ENCODE assay signal across 7 cellular contexts in genomic region chr17:30823425-30823824, GRCh38. TPM values are rescaled to one million over a fixed set of nuclear protein-coding genes. Genes with fewer than 3 reads are reported as not detected.
DNase-seq lines count a peak whose midpoint lies in the region; ATAC-seq and TF ChIP-seq lines count a peak whose summit lies in the region.

No MANE protein-coding gene starts in this region.

- H3K9me2 ChIP-seq in hepatocyte (replicated peaks; ENCODE audit: insufficient read depth), result no peaks in the 10 kb centered on the region

- H3K4me3 Mint-ChIP-seq in HFFc6 (peak overlapping the region; percentile 94), WTC11 (peak overlapping the region; percentile 93)
- peak overlapping the region; percentile 96 for H3K4me3 Mint-ChIP-seq in stimulated activated memory B cell treated with anti-CD40 and anti-IgM and Interleukin-4, amounts not matched to agents 10 μg/mL and 1 μg/mL and 100 μg/mL, for 72 hours

- peaks cover 11% of the 10 kb centered on the region for H3K4me1 ChIP-seq in hepatocyte (ENCODE audit: insufficient read depth)

- no peaks in the 10 kb centered on the region for H3K9me3 Mint-ChIP-seq in HFFc6
- H3K9me3 Mint-ChIP-seq in WTC11, result no peaks in the 10 kb centered on the region
- H3K9me3 Mint-ChIP-seq in stimulated activated memory B cell treated with anti-CD40 and anti-IgM and Interleukin-4, amounts not matched to agents 10 μg/mL and 1 μg/mL and 100 μg/mL, for 72 hours, result no peaks in the 10 kb centered on the region

- TF ChIP-seq CTCF in HFFc6 (IDR thresholded peaks at IDR 0.05) (no peak), WTC11 (IDR thresholded peaks at IDR 0.05) (no peak), hepatocyte (IDR thresholded peaks at IDR 0.05; ENCODE audit: poor library complexity) (no peak)

- DNase-seq in HFFc6 (no peak), WTC11 (ENCODE audit: low spot score) (no peak), hepatocyte (ENCODE audit: low spot score) (no peak)

- POLR2A ChIA-PET in WTC11 (lab: Charles Lee), result interaction anchor here (1.2 kb wide), 1 partner anchor 26 kb away, joined by 4 read pairs; no protein-coding TSS in a partner anchor

- no peaks in the 10 kb centered on the region for H4K20me1 ChIP-seq in hepatocyte (ENCODE audit: insufficient read depth, poor library complexity, severe bottlenecking)

- peak overlapping the region; percentile 72; the same call in 1 of the 2 replicates for H3K27ac Mint-ChIP-seq in HFFc6
- peak overlapping the region; percentile 97 for H3K27ac Mint-ChIP-seq in WTC11
- peak overlapping the region; percentile 80 for H3K27ac Mint-ChIP-seq in stimulated activated memory B cell treated with anti-CD40 and anti-IgM and Interleukin-4, amounts not matched to agents 10 μg/mL and 1 μg/mL and 100 μg/mL, for 72 hours

- peak overlapping the region; percentile 87 for H3K27ac ChIP-seq in hepatocyte

- H2AFZ ChIP-seq in hepatocyte, result peak overlapping the region; percentile 83

- 73% methylated on average over 7 of the region's 7 CpGs for WGBS in hepatocyte (ENCODE audit: low lambda C conversion rate, missing lambda C conversion rate)

- peaks cover 53% of the 10 kb centered on the region for H3K79me2 ChIP-seq in hepatocyte

- CTCF ChIA-PET in WTC11 (lab: Charles Lee), result interaction anchor here (2.4 kb wide), 1 partner anchor 346 kb away, joined by 9 read pairs; the partner anchor contains the start of gene GOSR1

- no peaks in the 10 kb centered on the region for H3K9me3 ChIP-seq in hepatocyte (ENCODE audit: low read depth)

- ATAC-seq in WTC11 (no peak), HG03571 (IDR thresholded peaks at IDR 0.05; ENCODE audit: unreplicated experiment) (no peak), GM19035 (IDR thresholded peaks at IDR 0.05; ENCODE audit: unreplicated experiment) (no peak), HG03521 (IDR thresholded peaks at IDR 0.05; ENCODE audit: unreplicated experiment) (no peak)
- no peak for ATAC-seq in stimulated activated memory B cell treated with anti-CD40 and anti-IgM and Interleukin-4, amounts not matched to agents 10 μg/mL and 1 μg/mL and 100 μg/mL, for 72 hours

- no peaks in the 10 kb centered on the region for H3K36me3 Mint-ChIP-seq in HFFc6 (ENCODE audit: low read depth)
- peaks cover 8% of the 10 kb centered on the region for H3K36me3 Mint-ChIP-seq in WTC11
- peaks cover 8% of the 10 kb centered on the region for H3K36me3 Mint-ChIP-seq in stimulated activated memory B cell treated with anti-CD40 and anti-IgM and Interleukin-4, amounts not matched to agents 10 μg/mL and 1 μg/mL and 100 μg/mL, for 72 hours

- peak overlapping the region; percentile 66 for H3K4me3 ChIP-seq in hepatocyte

- H3K27me3 Mint-ChIP-seq in HFFc6 (ENCODE audit: insufficient read depth) (no peaks in the 10 kb centered on the region; the same call in 1 of the 2 replicates), WTC11 (ENCODE audit: low read depth) (peaks cover 6% of the 10 kb centered on the region)
- H3K27me3 Mint-ChIP-seq in stimulated activated memory B cell treated with anti-CD40 and anti-IgM and Interleukin-4, amounts not matched to agents 10 μg/mL and 1 μg/mL and 100 μg/mL, for 72 hours, result no peaks in the 10 kb centered on the region

- H3K4me1 Mint-ChIP-seq in HFFc6 (ENCODE audit: low read depth), result peaks cover 33% of the 10 kb centered on the region
- H3K4me1 Mint-ChIP-seq in WTC11, result peaks cover 28% of the 10 kb centered on the region
- peaks cover 58% of the 10 kb centered on the region for H3K4me1 Mint-ChIP-seq in stimulated activated memory B cell treated with anti-CD40 and anti-IgM and Interleukin-4, amounts not matched to agents 10 μg/mL and 1 μg/mL and 100 μg/mL, for 72 hours

- no peaks in the 10 kb centered on the region for H3K27me3 ChIP-seq in hepatocyte

- H3K36me3 ChIP-seq in hepatocyte (replicated peaks; ENCODE audit: insufficient read depth, low read depth), result no peaks in the 10 kb centered on the region

- H3K4me2 ChIP-seq in hepatocyte, result peak overlapping the region; percentile 86

TF ChIP-seq in WTC11, 78 proteins besides CTCF, POLR2A, EP300 and RAD21:
- TF ChIP-seq HMGA2 (CRISPR knock-in tag; IDR thresholded peaks at IDR 0.05), result no peak
- no peak for TF ChIP-seq NR3C1 (CRISPR knock-in tag; conservative IDR thresholded peaks at IDR 0.05; ENCODE audit: low read depth)
- TF ChIP-seq ZNF232 (CRISPR knock-in tag; IDR thresholded peaks at IDR 0.05), result no peak
- no peak for TF ChIP-seq RELA (CRISPR knock-in tag; IDR thresholded peaks at IDR 0.05; ENCODE audit: borderline replicate concordance)
- TF ChIP-seq, protein P1, sequence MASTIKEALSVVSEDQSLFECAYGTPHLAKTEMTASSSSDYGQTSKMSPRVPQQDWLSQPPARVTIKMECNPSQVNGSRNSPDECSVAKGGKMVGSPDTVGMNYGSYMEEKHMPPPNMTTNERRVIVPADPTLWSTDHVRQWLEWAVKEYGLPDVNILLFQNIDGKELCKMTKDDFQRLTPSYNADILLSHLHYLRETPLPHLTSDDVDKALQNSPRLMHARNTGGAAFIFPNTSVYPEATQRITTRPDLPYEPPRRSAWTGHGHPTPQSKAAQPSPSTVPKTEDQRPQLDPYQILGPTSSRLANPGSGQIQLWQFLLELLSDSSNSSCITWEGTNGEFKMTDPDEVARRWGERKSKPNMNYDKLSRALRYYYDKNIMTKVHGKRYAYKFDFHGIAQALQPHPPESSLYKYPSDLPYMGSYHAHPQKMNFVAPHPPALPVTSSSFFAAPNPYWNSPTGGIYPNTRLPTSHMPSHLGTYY (CRISPR knock-in tag; IDR thresholded peaks at IDR 0.05), result no peak
- no peak for TF ChIP-seq TP53 (CRISPR knock-in tag; IDR thresholded peaks at IDR 0.05)
- TF ChIP-seq, protein P2, sequence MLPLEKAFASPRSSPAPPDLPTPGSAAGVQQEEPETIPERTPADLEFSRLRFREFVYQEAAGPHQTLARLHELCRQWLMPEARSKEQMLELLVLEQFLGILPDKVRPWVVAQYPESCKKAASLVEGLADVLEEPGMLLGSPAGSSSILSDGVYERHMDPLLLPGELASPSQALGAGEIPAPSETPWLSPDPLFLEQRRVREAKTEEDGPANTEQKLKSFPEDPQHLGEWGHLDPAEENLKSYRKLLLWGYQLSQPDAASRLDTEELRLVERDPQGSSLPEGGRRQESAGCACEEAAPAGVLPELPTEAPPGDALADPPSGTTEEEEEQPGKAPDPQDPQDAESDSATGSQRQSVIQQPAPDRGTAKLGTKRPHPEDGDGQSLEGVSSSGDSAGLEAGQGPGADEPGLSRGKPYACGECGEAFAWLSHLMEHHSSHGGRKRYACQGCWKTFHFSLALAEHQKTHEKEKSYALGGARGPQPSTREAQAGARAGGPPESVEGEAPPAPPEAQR (CRISPR knock-in tag; IDR thresholded peaks at IDR 0.05), result no peak
- TF ChIP-seq ZNF263 (CRISPR knock-in tag; IDR thresholded peaks at IDR 0.05; ENCODE audit: low read depth), result no peak
TF ChIP-seq in WTC11: peak in this region for 0.

RNA-seq across cellular contexts. Expression of gene CRLF3, which starts 1.1 kb away (rescaled TPM):
- total RNA-seq in HFFc6 (2021; fragmentation: NEBNext Ultra II Directional; extraction: Animal tissue kit (Norgen Biotek cat#: 25700)), result 10 to 100 TPM; 11.6 to 13.4 (median 12.1) TPM
- 17.9 to 21.7 TPM (median 20.6 TPM) in 3 replicates for total RNA-seq in WTC11 (2021)
- total RNA-seq in hepatocyte, result 8.7 and 9.7 TPM in 2 replicates
- polyA plus RNA-seq in hepatocyte, result 6.6 and 8.4 TPM in 2 replicates

RNA-seq across cellular contexts. Expression of gene ATAD5, which starts 8.3 kb away (rescaled TPM):
- total RNA-seq in HFFc6 (2021; fragmentation: NEBNext Ultra II Directional; extraction: Animal tissue kit (Norgen Biotek cat#: 25700)), result 1 to 10 TPM; 2.2 to 4.7 (median 4.0) TPM
- total RNA-seq in WTC11 (2021), result 24.7 to 26.0 TPM (median 25.0 TPM) in 3 replicates
- total RNA-seq in hepatocyte, result 2.0 and 3.2 TPM in 2 replicates
- polyA plus RNA-seq in hepatocyte, result 1.2 and 1.5 TPM in 2 replicates
